Comparison of ENCODE assay signal across 22 cellular contexts in the genomic region with DNA sequence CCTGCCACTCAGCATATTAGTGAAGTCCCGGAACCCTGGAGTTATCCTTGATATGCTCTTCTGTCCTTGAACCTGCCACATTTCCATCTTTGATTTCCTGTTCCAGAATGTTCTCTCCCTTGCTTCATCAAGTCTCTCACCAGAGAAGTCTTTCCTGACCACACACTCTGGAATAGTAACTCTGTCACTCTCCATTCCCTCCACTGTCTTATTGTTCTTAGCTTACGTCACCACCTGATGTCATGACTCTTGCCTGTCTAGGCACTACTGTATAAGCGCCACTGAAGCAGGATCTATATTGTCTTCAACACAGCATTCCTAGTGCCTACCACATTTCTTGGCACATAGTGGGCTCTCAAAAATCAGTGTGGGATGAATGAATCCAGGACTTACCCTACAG.
DNase-seq lines count a peak whose midpoint lies in the region; ATAC-seq and TF ChIP-seq lines count a peak whose summit lies in the region.
"Had no signal": no experiment of that assay in that cellular context is flagged by ENCODE, and none has a peak within 500 bp of the region (broad histone marks: within the 10 kb centered on the region; RNA-seq: fewer than 3 reads in every experiment).

No MANE protein-coding gene starts in this region.

- H3K4ac ChIP-seq in IMR-90 (ENCODE audit: low read depth, low read length), result no peak overlapping the region

- H2BK20ac ChIP-seq in IMR-90 (ENCODE audit: low read depth, low read length), result no peak overlapping the region

- no peaks in the 10 kb centered on the region for H3K9me3 ChIP-seq in Caco-2
- no peaks in the 10 kb centered on the region for H3K9me3 ChIP-seq in IMR-90 (ENCODE audit: control insufficient read depth, insufficient read depth, low read length)
- H3K9me3 ChIP-seq: Peyer's patch, SJSA1 had no signal

- H3K4me3 ChIP-seq in Caco-2 (ENCODE audit: low read depth, low read length) (no peak overlapping the region), IMR-90 (ENCODE audit: insufficient read depth, low read depth, low read length) (no peak overlapping the region)
- H3K4me3 ChIP-seq: Peyer's patch, SJSA1 had no signal

- H3K27me3 Mint-ChIP-seq in Caco-2 (ENCODE audit: insufficient read depth, unreplicated experiment), result no peaks in the 10 kb centered on the region
- peaks cover 3% of the 10 kb centered on the region for H3K27me3 Mint-ChIP-seq in endothelial cell (ENCODE audit: unreplicated experiment)
- H3K27me3 Mint-ChIP-seq in neural crest cell (ENCODE audit: low read depth), result peaks cover 11% of the 10 kb centered on the region

- H4K8ac ChIP-seq in IMR-90 (ENCODE audit: low read depth in 2 of 2, low read length in 2 of 2), result no peak overlapping the region

- H4K5ac ChIP-seq in IMR-90 (ENCODE audit: low read depth, low read length), result no peak overlapping the region

- H3K9me1 ChIP-seq in IMR-90 (ENCODE audit: insufficient read depth, low read length), result no peaks in the 10 kb centered on the region

- no peak overlapping the region for H3K27ac ChIP-seq in IMR-90 (ENCODE audit: insufficient read depth, low read length)
- H3K27ac ChIP-seq: Peyer's patch, SJSA1 had no signal

- no peak overlapping the region for H2BK120ac ChIP-seq in IMR-90 (ENCODE audit: low read depth, low read length)

- H3K27ac Mint-ChIP-seq in Caco-2 (ENCODE audit: unreplicated experiment) (peak overlapping the region; percentile 83), endothelial cell (ENCODE audit: unreplicated experiment) (peak overlapping the region; percentile 2), neural crest cell (ENCODE audit: unreplicated experiment) (no peak overlapping the region)
- H3K27ac Mint-ChIP-seq: CD4-positive, alpha-beta T cell had no signal

- H2BK15ac ChIP-seq in IMR-90 (ENCODE audit: low read depth, low read length), result no peak overlapping the region

- no peaks in the 10 kb centered on the region for H3K36me3 ChIP-seq in Caco-2 (ENCODE audit: control insufficient read depth, insufficient read depth, low read length)
- H3K36me3 ChIP-seq in IMR-90 (ENCODE audit: control insufficient read depth, insufficient read depth, low read length), result no peaks in the 10 kb centered on the region
- H3K36me3 ChIP-seq: Peyer's patch, SJSA1 had no signal

- no peak overlapping the region for H4K91ac ChIP-seq in IMR-90 (ENCODE audit: insufficient read depth, low read depth, low read length)

- H3K9me3 Mint-ChIP-seq in Caco-2 (ENCODE audit: unreplicated experiment) (no peaks in the 10 kb centered on the region), endothelial cell (ENCODE audit: unreplicated experiment) (no peaks in the 10 kb centered on the region), neural crest cell (no peaks in the 10 kb centered on the region)
- H3K9me3 Mint-ChIP-seq: CD4-positive, alpha-beta T cell had no signal

- no peak overlapping the region for H2AFZ ChIP-seq in IMR-90 (replicated peaks; ENCODE audit: low read length, poor library complexity)

- in situ Hi-C loops in IMR-90 (cut with MboI; ENCODE audit: low sequenced_read_pairs) (loop anchor here (10.0 kb wide), 1 partner anchor 369 kb away; no protein-coding TSS in a partner anchor), GM13977 (cut with MboI; ENCODE audit: low pct_unique_long_range_greater_than_20kb, low sequenced_read_pairs, unreplicated experiment) (no loop called here), GM13976 (cut with MboI; ENCODE audit: low sequenced_read_pairs, unreplicated experiment) (no loop called here)

- peaks cover 76% of the 10 kb centered on the region for H3K4me1 ChIP-seq in Caco-2
- no peaks in the 10 kb centered on the region; the same call in 1 of the 2 replicates for H3K4me1 ChIP-seq in IMR-90 (ENCODE audit: control insufficient read depth, insufficient read depth, low read length)
- H3K4me1 ChIP-seq: Peyer's patch, SJSA1 had no signal

- intact Hi-C loops in Caco-2 (cut with micrococcal nuclease; ENCODE audit: unreplicated experiment) (loop anchor here (5.0 to 10.0 kb wide), 2 partner anchors 292 to 929 kb away; no protein-coding TSS in a partner anchor), IMR-90 (cut with micrococcal nuclease) (loop anchor here (2.0 kb wide), 1 partner anchor 45 kb away; no protein-coding TSS in a partner anchor)

- TF ChIP-seq CTCF in Caco-2 (IDR thresholded peaks at IDR 0.05; ENCODE audit: insufficient read depth in 1 of 2, low read depth in 1 of 2, low read length in 1 of 2, severe bottlenecking in 1 of 2, unreplicated experiment in 1 of 2), result no peak
- TF ChIP-seq CTCF in IMR-90 (conservative IDR thresholded peaks at IDR 0.05; ENCODE audit: low read depth, low read length), result no peak
- TF ChIP-seq CTCF in endothelial cell (IDR thresholded peaks at IDR 0.05; ENCODE audit: unreplicated experiment), result no peak
- TF ChIP-seq CTCF in neural crest cell (conservative IDR thresholded peaks at IDR 0.05), result no peak
- TF ChIP-seq CTCF in GM13977 (IDR thresholded peaks at IDR 0.05; ENCODE audit: extremely low read depth, insufficient read depth, missing control alignments), result no peak
- TF ChIP-seq CTCF in GM13976 (IDR thresholded peaks at IDR 0.05; ENCODE audit: borderline replicate concordance, control extremely low read depth, extremely low read depth, insufficient read depth, missing control alignments), result no peak

- no peak overlapping the region for H3K56ac ChIP-seq in IMR-90 (ENCODE audit: extremely low read depth, insufficient read depth, low read length)

- H3K14ac ChIP-seq in IMR-90 (replicated peaks; ENCODE audit: low read depth, low read length), result no peak overlapping the region

- 83% methylated on average over 2 of the region's 3 CpGs; no CpG with 5 or more reads in 1 of the 2 experiments for WGBS in IMR-90 (ENCODE audit: extremely low coverage in 2 of 2, insufficient read length in 1 of 2), 2 experiments

- H3K18ac ChIP-seq in IMR-90 (ENCODE audit: low read depth, low read length), result no peak overlapping the region

- H3K23ac ChIP-seq in IMR-90 (ENCODE audit: low read depth, low read length), result no peak overlapping the region

- H3K4me3 Mint-ChIP-seq in Caco-2 (ENCODE audit: unreplicated experiment), result peak overlapping the region; percentile 13
- H3K4me3 Mint-ChIP-seq in endothelial cell (ENCODE audit: unreplicated experiment), result no peak overlapping the region
- peak overlapping the region; percentile 3 for H3K4me3 Mint-ChIP-seq in neural crest cell
- H3K4me3 Mint-ChIP-seq: CD4-positive, alpha-beta T cell had no signal

- no peak for TF ChIP-seq RAD21 in IMR-90 (IDR thresholded peaks at IDR 0.05; ENCODE audit: low read length)

- CTCF ChIA-PET in Caco-2 (lab: Charles Lee), result no interaction called here
- CTCF ChIA-PET in IMR-90 (lab: Yijun Ruan, JAX), result interaction anchor here (2.1 kb wide), 1 partner anchor 112 kb away, joined by 51 read pairs; no protein-coding TSS in a partner anchor

- H2BK5ac ChIP-seq in IMR-90 (ENCODE audit: low read depth, low read length, poor library complexity, severe bottlenecking), result no peak overlapping the region

- no peak for TF ChIP-seq POLR2A in IMR-90 (IDR thresholded peaks at IDR 0.05; ENCODE audit: low read depth, low read length)

- H3K9ac ChIP-seq in IMR-90 (ENCODE audit: low read depth, low read length), result no peak overlapping the region

- H4K20me1 ChIP-seq in IMR-90 (ENCODE audit: insufficient read depth, low read length), result no peaks in the 10 kb centered on the region

- H3K4me2 ChIP-seq in IMR-90 (ENCODE audit: low read depth, low read length), result no peak overlapping the region

- POLR2A ChIA-PET in Caco-2 (lab: Charles Lee), result no interaction called here
- POLR2A ChIA-PET in IMR-90 (lab: Charles Lee; ENCODE audit: unreplicated experiment), result no interaction called here

- H3K27me3 ChIP-seq in Caco-2 (replicated peaks; ENCODE audit: control insufficient read depth, insufficient read depth, low read length) (no peaks in the 10 kb centered on the region), IMR-90 (ENCODE audit: control insufficient read depth, insufficient read depth, low read length) (peaks cover 45% of the 10 kb centered on the region)
- H3K27me3 ChIP-seq: Peyer's patch had no signal

- DNase-seq in Caco-2 (no peak), IMR-90 (peak; percentile 7), endothelial cell (ENCODE audit: low spot score) (no peak), neural crest cell (ENCODE audit: low read depth, low spot score) (no peak), GM13977 (ENCODE audit: low spot score) (no peak), GM13976 (ENCODE audit: low spot score) (no peak)
- DNase-seq: CD4-positive, alpha-beta T cell; COR-L47; DMS 273 treated with DMSO at 0.1 percent for 48 hours; KBM-7; MM.1S; NCI-H1048; NCI-H1436; NCI-H187 treated with DMSO at 0.1 percent for 48 hours; NCI-H2107; NCI-H2227 treated with DMSO at 0.1 percent for 48 hours; NCI-H510A; NCI-H774; NK-92 treated with Interleukin-12 subunit alpha and Interleukin-12 subunit beta, amount 100 ng/mL, for 24 hours; Peyer's patch had no signal

- H2AK5ac ChIP-seq in IMR-90 (ENCODE audit: low read depth, low read length), result no peak overlapping the region

- ATAC-seq in IMR-90 (ENCODE audit: low read depth) (no peak), GM21526 (IDR thresholded peaks at IDR 0.05; ENCODE audit: low FRiP score, unreplicated experiment) (no peak)

- dilution Hi-C loops in IMR-90 (cut with HindIII; ENCODE audit: low sequenced_read_pairs, unreplicated experiment), result no loop called here

- no peak overlapping the region for H2AK9ac ChIP-seq in IMR-90 (replicated peaks; ENCODE audit: low read depth, low read length, poor library complexity)

- peaks cover 52% of the 10 kb centered on the region for H3K4me1 Mint-ChIP-seq in Caco-2 (ENCODE audit: low read depth, unreplicated experiment)
- H3K4me1 Mint-ChIP-seq in endothelial cell (ENCODE audit: unreplicated experiment), result peaks cover 29% of the 10 kb centered on the region
- H3K4me1 Mint-ChIP-seq in neural crest cell, result peaks cover 22% of the 10 kb centered on the region

- H3K79me1 ChIP-seq in IMR-90 (ENCODE audit: low read depth in 1 of 2, low read length in 2 of 2), result no peaks in the 10 kb centered on the region

- BruUV-seq in Caco-2 (replicated peaks; lab: Mats Ljungman, UMichigan) (no TSS peak), IMR-90 (replicated peaks; lab: Mats Ljungman, UMichigan) (no TSS peak)

- peaks cover 6% of the 10 kb centered on the region for H3K36me3 Mint-ChIP-seq in Caco-2 (ENCODE audit: insufficient read depth, unreplicated experiment)
- no peaks in the 10 kb centered on the region for H3K36me3 Mint-ChIP-seq in endothelial cell (ENCODE audit: low read depth, unreplicated experiment)
- H3K36me3 Mint-ChIP-seq in neural crest cell (ENCODE audit: low read depth), result no peaks in the 10 kb centered on the region

TF ChIP-seq in IMR-90, 13 proteins besides CTCF, POLR2A, EP300 and RAD21 (continues in another document):
- TF ChIP-seq SMC3 (IDR thresholded peaks at IDR 0.05; ENCODE audit: low read depth, low read length) (no peak), CEBPB (IDR thresholded peaks at IDR 0.05; ENCODE audit: low read depth, low read length) (no peak), CHD1 (IDR thresholded peaks at IDR 0.05; ENCODE audit: low read depth, low read length) (no peak), RCOR1 (IDR thresholded peaks at IDR 0.05; ENCODE audit: insufficient replicate concordance, low read length) (no peak), RFX5 (IDR thresholded peaks at IDR 0.05; ENCODE audit: low read depth, low read length) (no peak), BHLHE40 (IDR thresholded peaks at IDR 0.05; ENCODE audit: low read depth, low read length) (no peak), NFE2L2 (IDR thresholded peaks at IDR 0.05; ENCODE audit: low read depth, low read length) (no peak)
